Comparison of ENCODE assay signal across 8 cellular contexts in genomic region chr12:122422769-122423257, GRCh38. TPM values are rescaled to one million over a fixed set of nuclear protein-coding genes. Genes with fewer than 3 reads are reported as not detected.
DNase-seq lines count a peak whose midpoint lies in the region; ATAC-seq and TF ChIP-seq lines count a peak whose summit lies in the region.

No MANE protein-coding gene starts in this region.

- H3K27ac ChIP-seq in body of pancreas, result peak overlapping the region; percentile 71 to 99 (median 96)

- ATAC-seq in HG02981 (IDR thresholded peaks at IDR 0.05; ENCODE audit: unreplicated experiment), result peak; percentile 5
- ATAC-seq in SK-N-SH treated with all-trans-retinoic acid at 6 μM for 48 hours, result peak; percentile 16
- ATAC-seq in body of pancreas, result peak; percentile 13

- intact Hi-C loops in body of pancreas (cut with DNase I), result no loop called here

- no peaks in the 10 kb centered on the region for H3K9me3 ChIP-seq in body of pancreas

- peak; percentile 48 for DNase-seq in DMS79 treated with DMSO at 0.1 percent for 48 hours (lab: John Stamatoyannopoulos, UW)
- peak; percentile 30 to 43 (median 40) for DNase-seq in body of pancreas
- DNase-seq in kidney tubule cell (ENCODE audit: low spot score), result peak; percentile 76
- DNase-seq in stimulated activated CD4-positive, alpha-beta T cell treated with anti-CD3 and anti-CD28 coated beads, Interleukin-4, amount 100 ng/mL, for 1 hour, result peak; percentile 45
- no peak for DNase-seq in mucosa of gallbladder (ENCODE audit: low spot score)
- DNase-seq in DMS153 treated with DMSO at 0.1 percent for 48 hours (lab: John Stamatoyannopoulos, UW; ENCODE audit: unreplicated experiment), result no peak

- TF ChIP-seq CTCF in body of pancreas (IDR thresholded peaks at IDR 0.05), result no peak

- peaks cover 46% of the 10 kb centered on the region for H3K4me1 ChIP-seq in body of pancreas

- peak overlapping the region in 1 of 2 donors; percentile 56 for H3K4me3 ChIP-seq in body of pancreas

- H3K27me3 ChIP-seq in body of pancreas, result no peaks in the 10 kb centered on the region

- H3K36me3 ChIP-seq in body of pancreas (replicated peaks in 1 of 2; ENCODE audit: insufficient read depth in 1 of 2, low read depth in 2 of 2), result no peaks in the 10 kb centered on the region

- TF ChIP-seq POLR2A in body of pancreas (IDR thresholded peaks at IDR 0.05), result no peak

- WGBS in body of pancreas, 2 donors, result 0 to 2% methylated on average over 18 to 30 of the region's 32 CpGs

TF ChIP-seq in SK-N-SH treated with all-trans-retinoic acid at 6 μM for 48 hours, 23 proteins besides CTCF, POLR2A, EP300 and RAD21:
- TF ChIP-seq ISL1 (CRISPR knock-in tag; IDR thresholded peaks at IDR 0.05) (no peak), GLIS3 (CRISPR knock-in tag; IDR thresholded peaks at IDR 0.05) (no peak), PATZ1 (CRISPR knock-in tag; IDR thresholded peaks at IDR 0.05; ENCODE audit: borderline replicate concordance) (no peak), ZNF70 (CRISPR knock-in tag; IDR thresholded peaks at IDR 0.05) (no peak), ARNTL (CRISPR knock-in tag; IDR thresholded peaks at IDR 0.05; ENCODE audit: borderline replicate concordance, low read depth) (no peak), BACH2 (CRISPR knock-in tag; IDR thresholded peaks at IDR 0.05; ENCODE audit: borderline replicate concordance) (no peak), ZFP3 (CRISPR knock-in tag; IDR thresholded peaks at IDR 0.05) (no peak), ZFP30 (CRISPR knock-in tag; IDR thresholded peaks at IDR 0.05) (no peak), RARB (CRISPR knock-in tag; IDR thresholded peaks at IDR 0.05) (no peak), ESRRG (CRISPR knock-in tag; IDR thresholded peaks at IDR 0.05) (no peak), POU6F1 (CRISPR knock-in tag; IDR thresholded peaks at IDR 0.05; ENCODE audit: borderline replicate concordance, low read depth) (no peak), OSR1 (CRISPR knock-in tag; IDR thresholded peaks at IDR 0.05) (no peak), ZNF565 (CRISPR knock-in tag; conservative IDR thresholded peaks at IDR 0.05; ENCODE audit: low read depth) (no peak), SNAI2 (CRISPR knock-in tag; IDR thresholded peaks at IDR 0.05) (no peak), PPARA (CRISPR knock-in tag; IDR thresholded peaks at IDR 0.05; ENCODE audit: borderline replicate concordance) (no peak)
TF ChIP-seq in SK-N-SH treated with all-trans-retinoic acid at 6 μM for 48 hours: peak in this region for 0.

RNA-seq across cellular contexts. Expression of gene CLIP1, which starts 0.3 kb away (rescaled TPM):
- total RNA-seq in body of pancreas (10 to 100 TPM; 41.2 to 89.0 TPM), mucosa of gallbladder (71.6 TPM)

Comparison
In these comparisons a context has a peak if more than half of its experiments do, and no peak if none do; other contexts are left out.
1. DNase-seq: peak in DMS79 treated with DMSO at 0.1 percent for 48 hours (single experiment), body of pancreas (4 of 4), kidney tubule cell (single experiment) and stimulated activated CD4-positive, alpha-beta T cell treated with anti-CD3 and anti-CD28 coated beads, Interleukin-4, amount 100 ng/mL, for 1 hour (single experiment); none in mucosa of gallbladder (single experiment) and DMS153 treated with DMSO at 0.1 percent for 48 hours (single experiment).
2. Peak in every context shown above with its lines, with median percentiles within 50 percentile points of each other: ATAC-seq.